1 cellular context compared by ENCODE assay signal in the genomic region with DNA sequence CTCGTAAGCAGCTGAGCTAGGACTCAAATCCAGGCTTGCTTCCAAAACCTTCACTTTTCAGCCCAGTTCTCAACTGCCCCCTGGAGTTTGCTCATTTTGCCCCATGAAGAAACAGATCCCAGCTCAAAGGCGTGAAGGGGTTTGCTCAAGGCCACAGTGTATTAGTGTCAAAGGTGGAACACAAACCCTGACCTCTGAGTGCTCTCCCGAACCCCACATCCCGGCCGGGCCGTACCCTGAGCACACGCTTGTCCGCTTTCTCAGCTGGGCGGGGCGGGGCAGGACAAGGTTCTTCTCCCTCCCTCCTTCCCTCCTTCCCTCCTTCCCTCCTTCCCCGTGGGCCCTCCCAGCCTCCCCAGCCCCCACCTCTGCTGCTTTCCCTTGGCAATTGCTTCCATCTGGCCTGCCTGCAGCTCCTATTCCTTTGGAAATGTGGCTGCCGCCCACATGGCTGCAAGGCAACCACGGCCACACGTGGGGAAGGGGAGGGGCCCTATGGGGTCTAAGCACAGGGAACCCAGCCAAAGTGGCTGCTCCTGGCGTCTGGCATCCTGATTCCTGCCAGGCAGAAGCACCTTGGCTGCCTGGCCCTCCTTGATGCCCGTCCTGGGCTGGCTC.
TF ChIP-seq lines count a peak whose summit lies in the region.

No MANE protein-coding gene starts in this region.

TF ChIP-seq in endothelial cell of umbilical vein, 7 proteins besides CTCF, POLR2A, EP300 and RAD21 (continued from another document):
- TF ChIP-seq FOS (IDR thresholded peaks at IDR 0.05; ENCODE audit: borderline replicate concordance, insufficient read depth, low read length) (no peak), JUN (IDR thresholded peaks at IDR 0.05; ENCODE audit: borderline replicate concordance, insufficient read depth, insufficient read length, low read depth) (no peak)
